9 cellular contexts compared by ENCODE assay signal in genomic region chr4:112706840-112707207, GRCh38.
DNase-seq lines count a peak whose midpoint lies in the region; ATAC-seq and TF ChIP-seq lines count a peak whose summit lies in the region.
"Had no signal": no experiment of that assay in that cellular context is flagged by ENCODE, and none has a peak within 500 bp of the region (broad histone marks: within the 10 kb centered on the region; RNA-seq: fewer than 3 reads in every experiment).

No MANE protein-coding gene starts in this region.

- peaks cover 5% of the 10 kb centered on the region for H3K9me3 Mint-ChIP-seq in glutamatergic neuron (ENCODE audit: unreplicated experiment)

- no peaks in the 10 kb centered on the region for H3K9me3 ChIP-seq in skeletal muscle satellite cell (replicated peaks; ENCODE audit: low read length)

- peak overlapping the region; percentile 99 for H3K4me3 Mint-ChIP-seq in glutamatergic neuron (ENCODE audit: unreplicated experiment)

- H3K36me3 ChIP-seq in skeletal muscle satellite cell (ENCODE audit: insufficient read depth, low read length): no peaks in the 10 kb centered on the region

- H3K4me2 ChIP-seq in skeletal muscle satellite cell (ENCODE audit: low read length): peak overlapping the region; percentile 86

- no peak for ATAC-seq in HG02623 (IDR thresholded peaks at IDR 0.05; ENCODE audit: unreplicated experiment)

- H3K27me3 Mint-ChIP-seq in glutamatergic neuron (ENCODE audit: unreplicated experiment): peaks cover 18% of the 10 kb centered on the region

- peak; percentile 46 for DNase-seq in NCI-H2171 treated with DMSO at 0.1 percent for 48 hours (lab: John Stamatoyannopoulos, UW)
- DNase-seq in NCI-H2171 (lab: John Stamatoyannopoulos, UW): no peak
- peak; percentile 36 for DNase-seq in NCI-H69 (lab: John Stamatoyannopoulos, UW)
- DNase-seq in glutamatergic neuron: no peak
- no peak for DNase-seq in NCI-H128 (lab: John Stamatoyannopoulos, UW; ENCODE audit: unreplicated experiment)
- no peak for DNase-seq in SIG-M5 (lab: John Stamatoyannopoulos, UW)
- DNase-seq: activated CD4-positive, alpha-beta T cell treated with anti-CD3 and anti-CD28 coated beads for 1 hour had no signal

- H3K4me1 ChIP-seq in skeletal muscle satellite cell (ENCODE audit: control insufficient read depth, insufficient read depth, low read length): peaks cover 14% of the 10 kb centered on the region

- peak overlapping the region; percentile 98 for H3K27ac Mint-ChIP-seq in glutamatergic neuron (ENCODE audit: unreplicated experiment)

- H3K36me3 Mint-ChIP-seq in glutamatergic neuron (ENCODE audit: unreplicated experiment): no peaks in the 10 kb centered on the region

- no peak for TF ChIP-seq CTCF in glutamatergic neuron (IDR thresholded peaks at IDR 0.05; ENCODE audit: partially characterized antibody, unreplicated experiment)

- peaks cover 55% of the 10 kb centered on the region for H3K27me3 ChIP-seq in skeletal muscle satellite cell (ENCODE audit: control insufficient read depth, insufficient read depth, low read length)

- peaks cover 9% of the 10 kb centered on the region for H3K4me1 Mint-ChIP-seq in glutamatergic neuron (ENCODE audit: low read depth, unreplicated experiment)

- no peak overlapping the region for H3K9ac ChIP-seq in skeletal muscle satellite cell (ENCODE audit: low read depth, low read length)

- no peak overlapping the region for H3K4me3 ChIP-seq in skeletal muscle satellite cell (ENCODE audit: low read length)

Comparison
In these comparisons a context has a peak if more than half of its experiments do, and no peak if none do; other contexts are left out.
1. DNase-seq: peak in NCI-H2171 treated with DMSO at 0.1 percent for 48 hours (single experiment) and NCI-H69 (single experiment); none in NCI-H2171 (single experiment), glutamatergic neuron (single experiment), NCI-H128 (single experiment) and SIG-M5 (single experiment).